ENCODE assay signal across 24 cellular contexts in genomic region chr2:78576409-78576808, GRCh38.
"Had no signal": no experiment of that assay in that cellular context is flagged by ENCODE, and none has a peak within 500 bp of the region (broad histone marks: within the 10 kb centered on the region; RNA-seq: fewer than 3 reads in every experiment).

No MANE protein-coding gene starts in this region.

- H3K9me3 Mint-ChIP-seq: dendritic cell treated with granulocyte-macrophage colony-stimulating factor and Interleukin-4, amounts not matched to agents 40 ng/mL and 50 ng/mL, for 4 days had no signal

- ATAC-seq: effector memory CD8-positive, alpha-beta T cell; esophagus mucosa; foreskin keratinocyte; gastrocnemius medialis; gastroesophageal sphincter; heart left ventricle; heart right ventricle had no signal

- H3K27me3 ChIP-seq: colonic mucosa, dorsolateral prefrontal cortex, esophagus muscularis mucosa, esophagus squamous epithelium, foreskin keratinocyte, gastrocnemius medialis, gastroesophageal sphincter, heart left ventricle, heart right ventricle had no signal

- H3K27me3 Mint-ChIP-seq: dendritic cell treated with granulocyte-macrophage colony-stimulating factor and Interleukin-4, amounts not matched to agents 40 ng/mL and 50 ng/mL, for 4 days; effector memory CD8-positive, alpha-beta T cell had no signal

- H3K36me3 ChIP-seq: colonic mucosa, esophagus muscularis mucosa, esophagus squamous epithelium, gastrocnemius medialis, gastroesophageal sphincter, heart left ventricle, heart right ventricle had no signal

- H3K27ac ChIP-seq: colonic mucosa, coronary artery, dorsolateral prefrontal cortex, epithelial cell of prostate, esophagus muscularis mucosa, esophagus squamous epithelium, foreskin keratinocyte, gastrocnemius medialis, gastroesophageal sphincter, heart left ventricle, heart right ventricle had no signal

- H3K4me3 ChIP-seq: colonic mucosa, coronary artery, dorsolateral prefrontal cortex, esophagus muscularis mucosa, esophagus squamous epithelium, gastrocnemius medialis, gastroesophageal sphincter, heart left ventricle, heart right ventricle had no signal

- H3K4me1 ChIP-seq: colonic mucosa, esophagus muscularis mucosa, esophagus squamous epithelium, foreskin keratinocyte, gastrocnemius medialis, gastroesophageal sphincter, heart left ventricle, heart right ventricle had no signal

- H3K4me3 Mint-ChIP-seq: dendritic cell treated with granulocyte-macrophage colony-stimulating factor and Interleukin-4, amounts not matched to agents 40 ng/mL and 50 ng/mL, for 4 days; effector memory CD8-positive, alpha-beta T cell had no signal

- H3K9me3 ChIP-seq: colonic mucosa, esophagus muscularis mucosa, esophagus squamous epithelium, gastrocnemius medialis, gastroesophageal sphincter, heart right ventricle had no signal

- DNase-seq: colonic mucosa; cortex of kidney; dermis blood vessel endothelial cell; dorsolateral prefrontal cortex; effector CD4-positive, alpha-beta T cell; effector CD8-positive, alpha-beta T cell; effector memory CD4-positive, alpha-beta T cell; effector memory CD8-positive, alpha-beta T cell; erythroblast; esophagus squamous epithelium; foreskin fibroblast; foreskin keratinocyte; foreskin melanocyte; gastrocnemius medialis; glutamatergic neuron; head of caudate nucleus; heart left ventricle; heart right ventricle had no signal

- H3K27ac Mint-ChIP-seq: dendritic cell treated with granulocyte-macrophage colony-stimulating factor and Interleukin-4, amounts not matched to agents 40 ng/mL and 50 ng/mL, for 4 days; effector memory CD8-positive, alpha-beta T cell had no signal
